17 cellular contexts compared by ENCODE assay signal in genomic region chr20:57326667-57327455, GRCh38. TPM values are rescaled to one million over a fixed set of nuclear protein-coding genes. Genes with fewer than 3 reads are reported as not detected.
DNase-seq lines count a peak whose midpoint lies in the region; ATAC-seq, FAIRE-seq and TF ChIP-seq lines count a peak whose summit lies in the region.
"Had no signal": no experiment of that assay in that cellular context is flagged by ENCODE, and none has a peak within 500 bp of the region (broad histone marks: within the 10 kb centered on the region; RNA-seq: fewer than 3 reads in every experiment).

No MANE protein-coding gene starts in this region.

- FAIRE-seq in urothelium cell line (lab: Jason Lieb, UNC), result peak; percentile 50
- FAIRE-seq: islet of Langerhans had no signal

- H3K4me3 Mint-ChIP-seq in activated CD8-positive, alpha-beta memory T cell treated with anti-CD3 and anti-CD28 coated beads, Interleukin-2, amount 10 ng/mL, durations not matched to agents 7 days and 5 days, result no peak overlapping the region
- H3K4me3 Mint-ChIP-seq in nephron progenitor cell, result no peak overlapping the region
- H3K4me3 Mint-ChIP-seq: activated T-cell treated with anti-CD3 and anti-CD28 coated beads, Interleukin-2, amount 50 U/mL, for 72 hours had no signal

- in situ Hi-C loops in KBM-7 (cut with MboI; ENCODE audit: low pct_unique_long_range_greater_than_20kb, low sequenced_read_pairs), result no loop called here

- H3K9me3 Mint-ChIP-seq in activated CD8-positive, alpha-beta memory T cell treated with anti-CD3 and anti-CD28 coated beads, Interleukin-2, amount 10 ng/mL, durations not matched to agents 7 days and 5 days (ENCODE audit: low read depth), result no peaks in the 10 kb centered on the region
- no peaks in the 10 kb centered on the region for H3K9me3 Mint-ChIP-seq in nephron progenitor cell
- H3K9me3 Mint-ChIP-seq: activated T-cell treated with anti-CD3 and anti-CD28 coated beads, Interleukin-2, amount 50 U/mL, for 72 hours had no signal

- peak overlapping the region; percentile 20 for H3K4me3 ChIP-seq in OCI-LY7 (ENCODE audit: low read depth, low read length, poor library complexity, severe bottlenecking)
- H3K4me3 ChIP-seq in hepatocyte, result no peak overlapping the region
- H3K4me3 ChIP-seq in body of pancreas, result no peak overlapping the region

- intact Hi-C loops in OCI-LY7 (cut with micrococcal nuclease; ENCODE audit: unreplicated experiment) (no loop called here), body of pancreas (cut with DNase I) (no loop called here)

- peak overlapping the region; percentile 39; the same call in 1 of the 2 replicates for H2AFZ ChIP-seq in OCI-LY7 (ENCODE audit: low read length)
- H2AFZ ChIP-seq in hepatocyte, result no peak overlapping the region

- 42% methylated on average over 8 of the region's 8 CpGs for WGBS in hepatocyte (ENCODE audit: low lambda C conversion rate, missing lambda C conversion rate)
- WGBS in body of pancreas, 2 donors, result 42 to 54% methylated on average over 7 to 8 of the region's 8 CpGs

- peak overlapping the region; percentile 86 for H3K27ac ChIP-seq in OCI-LY7 (ENCODE audit: low read depth, low read length, poor library complexity, severe bottlenecking)
- H3K27ac ChIP-seq in hepatocyte, result no peak overlapping the region
- H3K27ac ChIP-seq in body of pancreas, result no peak overlapping the region
- H3K27ac ChIP-seq: KMS-11 had no signal

- H3K9me2 ChIP-seq in OCI-LY7 (ENCODE audit: insufficient read depth, low read length) (no peaks in the 10 kb centered on the region), hepatocyte (replicated peaks; ENCODE audit: insufficient read depth) (no peaks in the 10 kb centered on the region)

- H3K9me3 ChIP-seq in OCI-LY7 (ENCODE audit: low read length), result no peaks in the 10 kb centered on the region
- no peaks in the 10 kb centered on the region for H3K9me3 ChIP-seq in hepatocyte (ENCODE audit: low read depth)
- H3K9me3 ChIP-seq in body of pancreas, result no peaks in the 10 kb centered on the region

- no peak for ATAC-seq in activated CD8-positive, alpha-beta memory T cell treated with anti-CD3 and anti-CD28 coated beads, Interleukin-2, amount 10 ng/mL, durations not matched to agents 7 days and 5 days
- ATAC-seq in body of pancreas, result no peak
- ATAC-seq: activated T-cell treated with anti-CD3 and anti-CD28 coated beads, Interleukin-2, amount 50 U/mL, for 72 hours had no signal

- peaks cover 57% of the 10 kb centered on the region for H3K27me3 Mint-ChIP-seq in activated CD8-positive, alpha-beta memory T cell treated with anti-CD3 and anti-CD28 coated beads, Interleukin-2, amount 10 ng/mL, durations not matched to agents 7 days and 5 days
- H3K27me3 Mint-ChIP-seq in nephron progenitor cell (ENCODE audit: low read depth, poor library complexity), result peaks cover 13% of the 10 kb centered on the region

- no peak for TF ChIP-seq CTCF in OCI-LY7 (conservative IDR thresholded peaks at IDR 0.05; ENCODE audit: low read length)
- TF ChIP-seq CTCF in hepatocyte (IDR thresholded peaks at IDR 0.05; ENCODE audit: poor library complexity), result no peak
- no peak for TF ChIP-seq CTCF in body of pancreas (IDR thresholded peaks at IDR 0.05)
- no peak for TF ChIP-seq CTCF in nephron progenitor cell (IDR thresholded peaks at IDR 0.05)

- TF ChIP-seq POLR2A in body of pancreas (IDR thresholded peaks at IDR 0.05), result no peak

- no peaks in the 10 kb centered on the region for H3K4me1 Mint-ChIP-seq in activated CD8-positive, alpha-beta memory T cell treated with anti-CD3 and anti-CD28 coated beads, Interleukin-2, amount 10 ng/mL, durations not matched to agents 7 days and 5 days
- H3K4me1 Mint-ChIP-seq in nephron progenitor cell, result peaks cover 48% of the 10 kb centered on the region

- H3K27me3 ChIP-seq in hepatocyte, result peaks cover 7% of the 10 kb centered on the region
- no peaks in the 10 kb centered on the region for H3K27me3 ChIP-seq in body of pancreas

- H3K36me3 ChIP-seq in OCI-LY7 (ENCODE audit: insufficient read depth, low read length), result no peaks in the 10 kb centered on the region
- H3K36me3 ChIP-seq in hepatocyte (replicated peaks; ENCODE audit: insufficient read depth, low read depth), result no peaks in the 10 kb centered on the region
- no peaks in the 10 kb centered on the region for H3K36me3 ChIP-seq in body of pancreas (replicated peaks in 1 of 2; ENCODE audit: insufficient read depth in 1 of 2, low read depth in 2 of 2)

- POLR2A ChIA-PET in OCI-LY7 (lab: Charles Lee), result interaction anchor here (0.9 to 3.7 kb wide), 3 partner anchors 11 to 82 kb away, joined by 6 to 27 read pairs (median 7); no protein-coding TSS in a partner anchor

- H3K4me1 ChIP-seq in OCI-LY7 (ENCODE audit: insufficient read depth, low read length, poor library complexity, severe bottlenecking) (peaks cover 99% of the 10 kb centered on the region), hepatocyte (ENCODE audit: insufficient read depth) (no peaks in the 10 kb centered on the region), body of pancreas (no peaks in the 10 kb centered on the region)

- peak overlapping the region; percentile 67 for H3K4me2 ChIP-seq in OCI-LY7 (ENCODE audit: low read length)
- no peak overlapping the region for H3K4me2 ChIP-seq in hepatocyte
- H3K4me2 ChIP-seq: KMS-11 had no signal

- H3K36me3 Mint-ChIP-seq in activated CD8-positive, alpha-beta memory T cell treated with anti-CD3 and anti-CD28 coated beads, Interleukin-2, amount 10 ng/mL, durations not matched to agents 7 days and 5 days, result no peaks in the 10 kb centered on the region
- H3K36me3 Mint-ChIP-seq in nephron progenitor cell (ENCODE audit: low read depth), result no peaks in the 10 kb centered on the region

- H3K79me2 ChIP-seq in OCI-LY7 (ENCODE audit: insufficient read depth, low read depth, low read length) (no peaks in the 10 kb centered on the region), hepatocyte (no peaks in the 10 kb centered on the region)

- no peak overlapping the region for H3K27ac Mint-ChIP-seq in activated CD8-positive, alpha-beta memory T cell treated with anti-CD3 and anti-CD28 coated beads, Interleukin-2, amount 10 ng/mL, durations not matched to agents 7 days and 5 days
- H3K27ac Mint-ChIP-seq in nephron progenitor cell, result no peak overlapping the region
- H3K27ac Mint-ChIP-seq: activated T-cell treated with anti-CD3 and anti-CD28 coated beads, Interleukin-2, amount 50 U/mL, for 72 hours had no signal

- no TSS peak for BruUV-seq in OCI-LY7 (replicated peaks; lab: Mats Ljungman, UMichigan)

- DNase-seq in activated CD8-positive, alpha-beta memory T cell treated with anti-CD3 and anti-CD28 coated beads, Interleukin-2, amount 10 ng/mL, durations not matched to agents 7 days and 5 days, result peak; percentile 32
- DNase-seq in activated CD8-positive, alpha-beta memory T cell treated with anti-CD3 and anti-CD28 coated beads for 24 hours, result no peak
- peak; percentile 89 for DNase-seq in OCI-LY7 (ENCODE audit: low spot score)
- DNase-seq in hepatocyte (ENCODE audit: low spot score), result peak; percentile 65
- peak; percentile 53 for DNase-seq in urothelium cell line (ENCODE audit: low spot score)
- no peak for DNase-seq in body of pancreas
- no peak for DNase-seq in nephron progenitor cell
- DNase-seq in KBM-7, result no peak
- DNase-seq: activated T-cell treated with anti-CD3 and anti-CD28 coated beads, Interleukin-2, amount 50 U/mL, for 72 hours; GF-D8; NCI-H82; stimulated activated CD4-positive, alpha-beta T cell treated with anti-CD3 and anti-CD28 coated beads, Interleukin-15, amount 100 ng/mL, for 24 hours had no signal

- CTCF ChIA-PET in activated CD8-positive, alpha-beta memory T cell treated with anti-CD3 and anti-CD28 coated beads, Interleukin-2, amount 10 ng/mL, durations not matched to agents 7 days and 5 days (lab: Charles Lee), result no interaction called here
- CTCF ChIA-PET in OCI-LY7 (lab: Charles Lee; ENCODE audit: unreplicated experiment), result no interaction called here

- H4K20me1 ChIP-seq in OCI-LY7 (ENCODE audit: insufficient read depth, low read length) (no peaks in the 10 kb centered on the region), hepatocyte (ENCODE audit: insufficient read depth, poor library complexity, severe bottlenecking) (no peaks in the 10 kb centered on the region)

RNA-seq across cellular contexts. Expression of gene SPO11, which starts 2.7 kb away (rescaled TPM):
- total RNA-seq in activated CD8-positive, alpha-beta memory T cell treated with anti-CD3 and anti-CD28 coated beads, Interleukin-2, amount 10 ng/mL, durations not matched to agents 7 days and 5 days, result not detected
- total RNA-seq in OCI-LY7 (2014; rRNA removed; shearing (Covaris generic)), result not detected in 2 replicates
- total RNA-seq in OCI-LY7 (2022) (not detected in 2 replicates), hepatocyte (not detected in 2 replicates), body of pancreas (not detected)
- not detected in 2 replicates for polyA plus RNA-seq in hepatocyte
- total RNA-seq: activated T-cell treated with anti-CD3 and anti-CD28 coated beads, Interleukin-2, amount 50 U/mL, for 72 hours; fibroblast of lung had no signal
- polyA plus RNA-seq: AG04450, fibroblast of lung, neural cell had no signal

RNA-seq across cellular contexts. Expression of gene RAE1, which starts 24.2 kb away (rescaled TPM):
- total RNA-seq in activated CD8-positive, alpha-beta memory T cell treated with anti-CD3 and anti-CD28 coated beads, Interleukin-2, amount 10 ng/mL, durations not matched to agents 7 days and 5 days, result 10 to 100 TPM; 31.4 to 37.5 TPM
- total RNA-seq in OCI-LY7 (2014; rRNA removed; shearing (Covaris generic)), result 50.5 and 55.0 TPM in 2 replicates
- total RNA-seq in OCI-LY7 (2022) (57.4 and 58.2 TPM in 2 replicates), hepatocyte (26.9 and 35.8 TPM in 2 replicates), body of pancreas (1 to 10 TPM; 4.9 to 9.9 TPM)
- polyA plus RNA-seq in hepatocyte, result 36.3 and 43.3 TPM in 2 replicates

Comparison
In these comparisons a context has a peak if more than half of its experiments do, and no peak if none do; other contexts are left out.
1. DNase-seq: peak in activated CD8-positive, alpha-beta memory T cell treated with anti-CD3 and anti-CD28 coated beads, Interleukin-2, amount 10 ng/mL, durations not matched to agents 7 days and 5 days (single experiment), OCI-LY7 (single experiment), hepatocyte (single experiment) and urothelium cell line (single experiment); none in activated CD8-positive, alpha-beta memory T cell treated with anti-CD3 and anti-CD28 coated beads for 24 hours (single experiment), body of pancreas (0 of 4), nephron progenitor cell (single experiment) and KBM-7 (single experiment).